ENCODE assay signal across 8 cellular contexts in genomic region chr20:47725248-47725973, GRCh38. TPM values are rescaled to one million over a fixed set of nuclear protein-coding genes. Genes with fewer than 3 reads are reported as not detected.
DNase-seq lines count a peak whose midpoint lies in the region; ATAC-seq and TF ChIP-seq lines count a peak whose summit lies in the region.

No MANE protein-coding gene starts in this region.

- H3K4me2 ChIP-seq in neural progenitor cell = no peak overlapping the region

- no peaks in the 10 kb centered on the region for H3K9me3 ChIP-seq in neural progenitor cell (ENCODE audit: low read depth)

- H3K27me3 ChIP-seq in neural progenitor cell = no peaks in the 10 kb centered on the region

- no peak overlapping the region for H3K4me3 Mint-ChIP-seq in neural progenitor cell

- no peak overlapping the region for H3K9ac ChIP-seq in neural progenitor cell

- no peaks in the 10 kb centered on the region for H3K79me2 ChIP-seq in neural progenitor cell (ENCODE audit: low read depth)

- peaks cover 8% of the 10 kb centered on the region for H4K20me1 ChIP-seq in neural progenitor cell (ENCODE audit: low read depth)

- peaks cover 24% of the 10 kb centered on the region for H3K4me1 ChIP-seq in neural progenitor cell

- no peak overlapping the region for H2AFZ ChIP-seq in neural progenitor cell (replicated peaks)

- no peaks in the 10 kb centered on the region for H3K36me3 ChIP-seq in neural progenitor cell

- peaks cover 8% of the 10 kb centered on the region for H3F3A ChIP-seq in neural progenitor cell (ENCODE audit: low read depth)

- no peak overlapping the region for H3K4me3 ChIP-seq in fibroblast of mammary gland (ENCODE audit: control insufficient read depth, low read depth, low read length)
- H3K4me3 ChIP-seq in neural progenitor cell = no peak overlapping the region

- H3K9me3 Mint-ChIP-seq in neural progenitor cell = peaks cover 4% of the 10 kb centered on the region

- H3K27ac Mint-ChIP-seq in neural progenitor cell = no peak overlapping the region

- no peak overlapping the region for H3K27ac ChIP-seq in neural progenitor cell

- peaks cover 16% of the 10 kb centered on the region for H3K27me3 Mint-ChIP-seq in neural progenitor cell (ENCODE audit: insufficient read depth, low read depth)

- peaks cover 6% of the 10 kb centered on the region for H3K36me3 Mint-ChIP-seq in neural progenitor cell

- H3K4me1 Mint-ChIP-seq in neural progenitor cell = peaks cover 53% of the 10 kb centered on the region

- DNase-seq in EH (ENCODE audit: low read depth) (peak; percentile 83), KBM-7 (peak; percentile 96), RKO (ENCODE audit: low spot score) (peak; percentile 87), fibroblast of mammary gland (ENCODE audit: low read depth) (peak; percentile 84), neural progenitor cell (ENCODE audit: low spot score) (peak; percentile 88), stromal cell of bone marrow (ENCODE audit: low read depth) (peak; percentile 57)
- peak; percentile 83 to 88 for DNase-seq in activated T-cell treated with anti-CD3 and anti-CD28 coated beads, Interleukin-2, amount 50 U/mL, for 48 hours

- TF ChIP-seq CTCF in fibroblast of mammary gland (conservative IDR thresholded peaks at IDR 0.05; ENCODE audit: control insufficient read depth, insufficient read depth, low read depth, low read length) (peak; percentile 90), neural progenitor cell (IDR thresholded peaks at IDR 0.05) (peak; percentile 98)

- no peak for TF ChIP-seq POLR2A in GM18505 (IDR thresholded peaks at IDR 0.05; ENCODE audit: borderline replicate concordance, extremely low read depth, insufficient read depth, insufficient read length)

- in situ Hi-C loops in KBM-7 (cut with MboI; ENCODE audit: low pct_unique_long_range_greater_than_20kb, low sequenced_read_pairs) = no loop called here

- ATAC-seq in GM18505 (IDR thresholded peaks at IDR 0.05; ENCODE audit: unreplicated experiment) = no peak

RNA-seq across cellular contexts. Expression of gene SULF2, which starts 59.9 kb away (rescaled TPM):
- 24.0 and 38.0 TPM in 2 replicates for total RNA-seq in neural progenitor cell (ENCODE audit: low replicate concordance)
